ENCODE assay signal across 1 cellular context in genomic region chr12:2752676-2753371, GRCh38.
TF ChIP-seq lines count a peak whose summit lies in the region.

No MANE protein-coding gene starts in this region.

TF ChIP-seq in K562, 482 proteins besides CTCF, POLR2A, EP300 and RAD21 (continued from another document and continues in another):
- TF ChIP-seq USF1 (CRISPR knock-in tag; IDR thresholded peaks at IDR 0.05), result 0 out of 2 replicates have a peak, but pooled peaks have one; percentile 27
- no peak for TF ChIP-seq CEBPZ (IDR thresholded peaks at IDR 0.05; ENCODE audit: borderline replicate concordance, low read depth, low read length)
- TF ChIP-seq NFIC (IDR thresholded peaks at IDR 0.05), result peak; percentile 78
- TF ChIP-seq SMARCA4 (IDR thresholded peaks at IDR 0.05), result no peak
- TF ChIP-seq TGIF2 (CRISPR knock-in tag; IDR thresholded peaks at IDR 0.05), result peak; percentile 99
- peak; percentile 49 to 93; a peak in 2 of 4 replicates for TF ChIP-seq TEAD1 (CRISPR knock-in tag; IDR thresholded peaks at IDR 0.05)
- peak; percentile 100 for TF ChIP-seq REST (CRISPR knock-in tag; IDR thresholded peaks at IDR 0.05; ENCODE audit: low read depth)
- TF ChIP-seq ZNF518B (CRISPR knock-in tag; IDR thresholded peaks at IDR 0.05), result no peak
- no peak for TF ChIP-seq CBX1 (IDR thresholded peaks at IDR 0.05; ENCODE audit: low read depth)
- no peak for TF ChIP-seq ESRRB (CRISPR knock-in tag; IDR thresholded peaks at IDR 0.05; ENCODE audit: borderline replicate concordance)
- TF ChIP-seq SMC3 (conservative IDR thresholded peaks at IDR 0.05; ENCODE audit: insufficient read depth, low read depth, low read length), result no peak
- TF ChIP-seq IFI16 (CRISPR knock-in tag; IDR thresholded peaks at IDR 0.05), result no peak
- TF ChIP-seq RERE (CRISPR knock-in tag; IDR thresholded peaks at IDR 0.05; ENCODE audit: borderline replicate concordance), result no peak
- no peak for TF ChIP-seq PHF20 (IDR thresholded peaks at IDR 0.05; ENCODE audit: partially characterized antibody)
- TF ChIP-seq ATF6 (CRISPR knock-in tag; IDR thresholded peaks at IDR 0.05), result peak; percentile 99
- TF ChIP-seq ZFP1 (CRISPR knock-in tag; IDR thresholded peaks at IDR 0.05), result no peak
- TF ChIP-seq ZNF324 (CRISPR knock-in tag; IDR thresholded peaks at IDR 0.05), result no peak
- no peak for TF ChIP-seq ETV6 (IDR thresholded peaks at IDR 0.05; ENCODE audit: borderline replicate concordance in 1 of 2, low read depth in 2 of 2, low read length in 1 of 2)
- peak; percentile 83; the same call in 1 of the 2 replicates for TF ChIP-seq ETV6 (CRISPR knock-in tag; IDR thresholded peaks at IDR 0.05; ENCODE audit: borderline replicate concordance)
- peak; percentile 95; the same call in 1 of the 2 replicates for TF ChIP-seq FOXK1 (CRISPR knock-in tag; IDR thresholded peaks at IDR 0.05; ENCODE audit: borderline replicate concordance)
